1 cellular context compared by ENCODE assay signal in the genomic region with DNA sequence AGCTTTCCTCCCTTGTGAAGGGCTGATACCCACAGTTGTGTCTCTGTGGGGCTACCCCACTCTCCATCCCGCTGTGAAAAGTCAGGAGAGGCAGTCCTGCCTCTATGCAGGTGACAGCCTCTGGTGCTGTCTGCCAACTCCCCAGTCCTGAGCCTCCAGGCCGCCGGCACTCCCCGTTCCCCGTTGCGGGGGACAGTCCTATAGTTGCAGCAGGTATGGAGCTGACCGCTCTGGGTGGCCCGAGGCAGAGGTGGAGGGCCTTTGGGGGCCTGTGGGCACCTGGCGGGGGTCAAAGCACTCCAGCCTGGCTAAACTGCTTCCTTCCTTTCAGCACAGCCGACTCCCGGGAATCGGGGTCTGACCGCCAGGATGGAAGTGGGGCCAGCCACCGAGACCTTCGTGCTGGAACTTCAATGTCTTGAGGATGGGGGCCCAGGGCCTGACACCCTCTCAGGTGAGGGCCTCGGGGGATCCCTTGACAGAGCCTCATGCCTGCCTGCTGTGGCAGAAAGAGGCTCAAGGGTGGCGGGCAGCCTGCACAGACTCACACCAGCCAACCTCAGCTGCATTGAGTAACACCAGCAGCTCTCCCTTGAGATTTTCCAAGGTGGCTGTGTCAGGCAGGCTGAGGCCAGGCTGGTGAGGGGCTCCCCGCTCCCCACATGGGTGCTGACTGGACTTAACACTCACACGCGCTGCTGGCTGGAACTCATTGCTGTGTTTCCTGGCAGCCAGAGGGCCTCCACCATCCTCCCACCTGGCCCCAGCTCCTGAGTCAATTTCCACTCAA.
TF ChIP-seq lines count a peak whose summit lies in the region.

No MANE protein-coding gene starts in this region.

TF ChIP-seq in IMR-90, 13 proteins besides CTCF, POLR2A, EP300 and RAD21:
- no peak for TF ChIP-seq RFX5 (IDR thresholded peaks at IDR 0.05; ENCODE audit: low read depth, low read length)
